Comparison of ENCODE assay signal across 9 cellular contexts in genomic region chr14:53953002-53953827, GRCh38. TPM values are rescaled to one million over a fixed set of nuclear protein-coding genes. Genes with fewer than 3 reads are reported as not detected.
DNase-seq lines count a peak whose midpoint lies in the region; ATAC-seq, FAIRE-seq and TF ChIP-seq lines count a peak whose summit lies in the region.
"Had no signal": no experiment of that assay in that cellular context is flagged by ENCODE, and none has a peak within 500 bp of the region (broad histone marks: within the 10 kb centered on the region; RNA-seq: fewer than 3 reads in every experiment).

No MANE protein-coding gene starts in this region.

- peak overlapping the region; percentile 92 for H3K27ac Mint-ChIP-seq in osteocyte (ENCODE audit: unreplicated experiment)

- no peaks in the 10 kb centered on the region for H3K9me3 Mint-ChIP-seq in osteocyte (ENCODE audit: unreplicated experiment)

- peak overlapping the region; percentile 73 for H3K27ac ChIP-seq in angular gyrus (ENCODE audit: low read depth, low read length)

- DNase-seq in activated CD4-positive, alpha-beta T cell treated with anti-CD3 and anti-CD28 coated beads for 48 hours: peak; percentile 20
- DNase-seq in activated CD4-positive, alpha-beta T cell treated with anti-CD3 and anti-CD28 coated beads, Interleukin-2, amount 50 U/mL, for 4 hours: no peak
- DNase-seq in NCI-H187 (lab: John Stamatoyannopoulos, UW): peak; percentile 23 to 56
- peak; percentile 87 for DNase-seq in left cardiac atrium
- DNase-seq in osteocyte (ENCODE audit: extremely low spot score, unreplicated experiment): peak; percentile 94
- no peak for DNase-seq in D721Med (ENCODE audit: insufficient read length, low spot score)
- no peak for DNase-seq in activated gamma-delta T cell (lab: John Stamatoyannopoulos, UW)

- intact Hi-C loops in left cardiac atrium (cut with DNase I): loop anchor here (5.0 to 10.0 kb wide), 2 partner anchors 61 to 222 kb away; no protein-coding TSS in a partner anchor

- TF ChIP-seq CTCF in osteocyte (IDR thresholded peaks at IDR 0.05): no peak
- no peak for TF ChIP-seq CTCF in D721Med (IDR thresholded peaks at IDR 0.05; ENCODE audit: insufficient read depth, missing control alignments)

- peak; percentile 90 to 92 for ATAC-seq in left cardiac atrium

- FAIRE-seq in D721Med (lab: Jason Lieb, UNC): no peak
- FAIRE-seq: islet of Langerhans had no signal

- peak overlapping the region; percentile 95 for H3K4me3 Mint-ChIP-seq in osteocyte (ENCODE audit: unreplicated experiment)

- H3K4me1 Mint-ChIP-seq in osteocyte (ENCODE audit: unreplicated experiment): peaks cover 44% of the 10 kb centered on the region

- H3K36me3 Mint-ChIP-seq in osteocyte (ENCODE audit: unreplicated experiment): peaks cover 15% of the 10 kb centered on the region

- H3K27me3 Mint-ChIP-seq in osteocyte (ENCODE audit: unreplicated experiment): peaks cover 17% of the 10 kb centered on the region

RNA-seq across cellular contexts. Expression of gene BMP4, which starts 3.4 kb away (rescaled TPM):
- 10 to 100 TPM in 1 of 2 donors, 1 to 10 TPM in 1; 9.2 to 12.5 TPM for total RNA-seq in left cardiac atrium
- 6.9 and 7.3 TPM in 2 replicates for total RNA-seq in osteocyte

Comparison
In these comparisons a context has a peak if more than half of its experiments do, and no peak if none do; other contexts are left out.
1. DNase-seq: peak in activated CD4-positive, alpha-beta T cell treated with anti-CD3 and anti-CD28 coated beads for 48 hours (single experiment), NCI-H187 (2 of 2), left cardiac atrium (single experiment) and osteocyte (single experiment); none in activated CD4-positive, alpha-beta T cell treated with anti-CD3 and anti-CD28 coated beads, Interleukin-2, amount 50 U/mL, for 4 hours (0 of 2), D721Med (single experiment) and activated gamma-delta T cell (single experiment).